8 cellular contexts compared by ENCODE assay signal in genomic region chr21:14382486-14382834, GRCh38.
DNase-seq lines count a peak whose midpoint lies in the region; TF ChIP-seq lines count a peak whose summit lies in the region.

No MANE protein-coding gene starts in this region.

- H3K4me3 ChIP-seq in LNCaP clone FGC (ENCODE audit: low read depth, low read length): peak overlapping the region; percentile 75

- peaks cover 39% of the 10 kb centered on the region for H3K4me1 Mint-ChIP-seq in activated naive CD8-positive, alpha-beta T cell (ENCODE audit: low read depth)

- peaks cover 4% of the 10 kb centered on the region for H3K36me3 Mint-ChIP-seq in activated naive CD8-positive, alpha-beta T cell

- no peaks in the 10 kb centered on the region for H3K9me3 Mint-ChIP-seq in activated naive CD8-positive, alpha-beta T cell (ENCODE audit: low read depth)

- peak overlapping the region; percentile 98 for H3K27ac Mint-ChIP-seq in activated naive CD8-positive, alpha-beta T cell

- H3K27me3 Mint-ChIP-seq in activated naive CD8-positive, alpha-beta T cell: no peaks in the 10 kb centered on the region

- peak overlapping the region; percentile 98 for H3K4me3 Mint-ChIP-seq in activated naive CD8-positive, alpha-beta T cell

- DNase-seq in NCI-H345 (lab: John Stamatoyannopoulos, UW) (peak; percentile 67), NCI-H345 treated with DMSO at 0.1 percent for 48 hours (lab: John Stamatoyannopoulos, UW; ENCODE audit: unreplicated experiment) (no peak), LNCaP clone FGC (ENCODE audit: low read depth) (no peak), inferior parietal cortex (ENCODE audit: extremely low spot score) (peak; percentile 25), NOMO-1 (lab: John Stamatoyannopoulos, UW; ENCODE audit: unreplicated experiment in 2 of 2) (no peak), cortex of kidney (lab: John Stamatoyannopoulos, UW) (no peak)
- DNase-seq in stimulated activated CD4-positive, alpha-beta T cell treated with anti-CD3 and anti-CD28 coated beads, Interleukin-1b, Interleukin-23, amount 100 ng/mL, for 4 hours (ENCODE audit: low read depth in 2 of 2): peak; percentile 12 to 17

- no peak for TF ChIP-seq CTCF in LNCaP clone FGC (IDR thresholded peaks at IDR 0.05; ENCODE audit: control insufficient read depth, extremely low read depth, insufficient read depth)

Comparison
In these comparisons a context has a peak if more than half of its experiments do, and no peak if none do; other contexts are left out.
1. DNase-seq: peak in NCI-H345 (single experiment), inferior parietal cortex (single experiment) and stimulated activated CD4-positive, alpha-beta T cell treated with anti-CD3 and anti-CD28 coated beads, Interleukin-1b, Interleukin-23, amount 100 ng/mL, for 4 hours (2 of 2); none in NCI-H345 treated with DMSO at 0.1 percent for 48 hours (single experiment), LNCaP clone FGC (single experiment), NOMO-1 (0 of 2) and cortex of kidney (single experiment).